ENCODE assay signal across 1 cellular context in the genomic region with DNA sequence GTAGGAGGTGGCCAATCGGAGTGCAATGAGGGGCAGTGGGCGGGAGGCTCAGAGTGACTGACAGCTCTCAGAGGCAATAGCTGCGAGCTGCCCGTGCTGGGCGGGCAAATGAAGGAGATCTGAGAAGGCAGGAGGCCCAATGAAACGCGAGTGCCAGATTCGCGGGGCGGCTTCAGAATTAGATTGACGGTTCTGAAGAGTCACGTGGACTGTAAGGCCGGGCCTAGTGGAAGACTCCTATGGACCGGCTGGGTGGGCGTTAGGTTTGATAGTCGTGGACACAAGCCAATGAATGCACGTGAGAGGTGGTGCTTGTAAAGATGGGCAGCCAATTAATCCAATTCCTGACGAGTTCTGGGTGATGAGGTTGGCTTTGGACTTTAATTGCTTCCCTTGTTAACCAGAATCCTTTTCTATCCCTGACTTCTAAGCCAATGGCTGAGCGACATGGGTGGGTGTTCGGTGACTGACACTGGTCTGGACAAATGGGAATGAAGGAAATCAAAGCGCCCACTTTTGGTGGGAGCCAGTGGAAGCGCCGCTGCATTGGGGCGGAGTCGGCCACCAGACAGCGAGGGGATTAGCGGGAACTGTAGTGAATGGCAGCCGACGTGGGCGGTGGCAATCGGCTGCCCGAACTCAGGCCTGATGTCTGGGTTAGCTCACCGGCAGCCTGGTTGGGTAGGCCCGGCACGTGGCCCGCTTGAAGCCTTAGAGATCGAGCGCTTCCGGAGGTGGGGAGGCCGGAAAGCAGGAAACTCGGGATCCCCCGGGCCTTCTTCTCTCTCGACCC.
TF ChIP-seq lines count a peak whose summit lies in the region.

No MANE protein-coding gene starts in this region.

TF ChIP-seq in HepG2, 621 proteins besides CTCF, POLR2A, EP300 and RAD21 (continues in another document):
- TF ChIP-seq, protein P1, sequence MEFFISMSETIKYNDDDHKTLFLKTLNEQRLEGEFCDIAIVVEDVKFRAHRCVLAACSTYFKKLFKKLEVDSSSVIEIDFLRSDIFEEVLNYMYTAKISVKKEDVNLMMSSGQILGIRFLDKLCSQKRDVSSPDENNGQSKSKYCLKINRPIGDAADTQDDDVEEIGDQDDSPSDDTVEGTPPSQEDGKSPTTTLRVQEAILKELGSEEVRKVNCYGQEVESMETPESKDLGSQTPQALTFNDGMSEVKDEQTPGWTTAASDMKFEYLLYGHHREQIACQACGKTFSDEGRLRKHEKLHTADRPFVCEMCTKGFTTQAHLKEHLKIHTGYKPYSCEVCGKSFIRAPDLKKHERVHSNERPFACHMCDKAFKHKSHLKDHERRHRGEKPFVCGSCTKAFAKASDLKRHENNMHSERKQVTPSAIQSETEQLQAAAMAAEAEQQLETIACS (CRISPR knock-in tag; IDR thresholded peaks at IDR 0.05) = 0 out of 2 replicates have a peak, but pooled peaks have one; percentile 15
- TF ChIP-seq ZNF678 (CRISPR knock-in tag; IDR thresholded peaks at IDR 0.05) (0 out of 2 replicates have a peak, but pooled peaks have one; percentile 31), ZNF598 (CRISPR knock-in tag; IDR thresholded peaks at IDR 0.05; ENCODE audit: borderline replicate concordance) (peak; percentile 72; the same call in 1 of the 2 replicates), ZNF224 (CRISPR knock-in tag; IDR thresholded peaks at IDR 0.05) (peak; percentile 71; the same call in 1 of the 2 replicates), ZNF232 (CRISPR knock-in tag; IDR thresholded peaks at IDR 0.05; ENCODE audit: borderline replicate concordance) (peak; percentile 68; the same call in 1 of the 2 replicates), TAF1 (CRISPR knock-in tag; IDR thresholded peaks at IDR 0.05) (no peak), CCDC6 (CRISPR knock-in tag; IDR thresholded peaks at IDR 0.05) (no peak), CHD2 (IDR thresholded peaks at IDR 0.05; ENCODE audit: low read depth, low read length) (peak; percentile 77), AGO2 (optimal IDR thresholded peaks at IDR 0.05; ENCODE audit: low read depth, low read length) (no peak), RFXANK (CRISPR knock-in tag; IDR thresholded peaks at IDR 0.05) (0 out of 2 replicates have a peak, but pooled peaks have one; percentile 40), ZNF773 (CRISPR knock-in tag; IDR thresholded peaks at IDR 0.05; ENCODE audit: borderline replicate concordance) (no peak), SALL2 (CRISPR knock-in tag; IDR thresholded peaks at IDR 0.05) (0 out of 2 replicates have a peak, but pooled peaks have one; percentile 6), FOXP1 (IDR thresholded peaks at IDR 0.05) (no peak), FOXP1 (CRISPR knock-in tag; IDR thresholded peaks at IDR 0.05) (no peak), ZMYM4 (CRISPR knock-in tag; IDR thresholded peaks at IDR 0.05) (peak; percentile 47), FOXK1 (CRISPR knock-in tag; IDR thresholded peaks at IDR 0.05; ENCODE audit: borderline replicate concordance, low read depth) (peak; percentile 17; the same call in 1 of the 2 replicates), ZNF879 (CRISPR knock-in tag; IDR thresholded peaks at IDR 0.05) (no peak), MYC (CRISPR knock-in tag; IDR thresholded peaks at IDR 0.05; ENCODE audit: borderline replicate concordance) (peak; percentile 60; the same call in 1 of the 2 replicates), KDM5B (CRISPR knock-in tag; IDR thresholded peaks at IDR 0.05; ENCODE audit: borderline replicate concordance) (peak; percentile 24; the same call in 1 of the 2 replicates), NRL (CRISPR knock-in tag; IDR thresholded peaks at IDR 0.05; ENCODE audit: borderline replicate concordance) (peak; percentile 79; the same call in 1 of the 2 replicates), MAFK (conservative IDR thresholded peaks at IDR 0.05 in 1 of 2, IDR thresholded peaks at IDR 0.05 in 1 of 2; ENCODE audit: low read length in 2 of 2) (no peak), CREM (IDR thresholded peaks at IDR 0.05) (peak; percentile 85), CREM (CRISPR knock-in tag; IDR thresholded peaks at IDR 0.05) (no peak), JDP2 (CRISPR knock-in tag; IDR thresholded peaks at IDR 0.05; ENCODE audit: borderline replicate concordance) (no peak), PHB2 (IDR thresholded peaks at IDR 0.05; ENCODE audit: partially characterized antibody) (no peak), ZNF563 (CRISPR knock-in tag; IDR thresholded peaks at IDR 0.05) (peak; percentile 82; the same call in 1 of the 2 replicates)
- TF ChIP-seq, protein P2, sequence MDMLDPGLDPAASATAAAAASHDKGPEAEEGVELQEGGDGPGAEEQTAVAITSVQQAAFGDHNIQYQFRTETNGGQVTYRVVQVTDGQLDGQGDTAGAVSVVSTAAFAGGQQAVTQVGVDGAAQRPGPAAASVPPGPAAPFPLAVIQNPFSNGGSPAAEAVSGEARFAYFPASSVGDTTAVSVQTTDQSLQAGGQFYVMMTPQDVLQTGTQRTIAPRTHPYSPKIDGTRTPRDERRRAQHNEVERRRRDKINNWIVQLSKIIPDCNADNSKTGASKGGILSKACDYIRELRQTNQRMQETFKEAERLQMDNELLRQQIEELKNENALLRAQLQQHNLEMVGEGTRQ (IDR thresholded peaks at IDR 0.05; ENCODE audit: low read depth, low read length) = peak; percentile 92
- TF ChIP-seq, protein P2 (CRISPR knock-in tag; IDR thresholded peaks at IDR 0.05; ENCODE audit: borderline replicate concordance) = peak; percentile 96
- TF ChIP-seq, protein P3, sequence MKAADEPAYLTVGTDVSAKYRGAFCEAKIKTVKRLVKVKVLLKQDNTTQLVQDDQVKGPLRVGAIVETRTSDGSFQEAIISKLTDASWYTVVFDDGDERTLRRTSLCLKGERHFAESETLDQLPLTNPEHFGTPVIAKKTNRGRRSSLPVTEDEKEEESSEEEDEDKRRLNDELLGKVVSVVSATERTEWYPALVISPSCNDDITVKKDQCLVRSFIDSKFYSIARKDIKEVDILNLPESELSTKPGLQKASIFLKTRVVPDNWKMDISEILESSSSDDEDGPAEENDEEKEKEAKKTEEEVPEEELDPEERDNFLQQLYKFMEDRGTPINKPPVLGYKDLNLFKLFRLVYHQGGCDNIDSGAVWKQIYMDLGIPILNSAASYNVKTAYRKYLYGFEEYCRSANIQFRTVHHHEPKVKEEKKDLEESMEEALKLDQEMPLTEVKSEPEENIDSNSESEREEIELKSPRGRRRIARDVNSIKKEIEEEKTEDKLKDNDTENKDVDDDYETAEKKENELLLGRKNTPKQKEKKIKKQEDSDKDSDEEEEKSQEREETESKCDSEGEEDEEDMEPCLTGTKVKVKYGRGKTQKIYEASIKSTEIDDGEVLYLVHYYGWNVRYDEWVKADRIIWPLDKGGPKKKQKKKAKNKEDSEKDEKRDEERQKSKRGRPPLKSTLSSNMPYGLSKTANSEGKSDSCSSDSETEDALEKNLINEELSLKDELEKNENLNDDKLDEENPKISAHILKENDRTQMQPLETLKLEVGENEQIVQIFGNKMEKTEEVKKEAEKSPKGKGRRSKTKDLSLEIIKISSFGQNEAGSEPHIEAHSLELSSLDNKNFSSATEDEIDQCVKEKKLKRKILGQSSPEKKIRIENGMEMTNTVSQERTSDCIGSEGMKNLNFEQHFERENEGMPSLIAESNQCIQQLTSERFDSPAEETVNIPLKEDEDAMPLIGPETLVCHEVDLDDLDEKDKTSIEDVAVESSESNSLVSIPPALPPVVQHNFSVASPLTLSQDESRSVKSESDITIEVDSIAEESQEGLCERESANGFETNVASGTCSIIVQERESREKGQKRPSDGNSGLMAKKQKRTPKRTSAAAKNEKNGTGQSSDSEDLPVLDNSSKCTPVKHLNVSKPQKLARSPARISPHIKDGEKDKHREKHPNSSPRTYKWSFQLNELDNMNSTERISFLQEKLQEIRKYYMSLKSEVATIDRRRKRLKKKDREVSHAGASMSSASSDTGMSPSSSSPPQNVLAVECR (CRISPR knock-in tag; IDR thresholded peaks at IDR 0.05; ENCODE audit: borderline replicate concordance) = peak; percentile 40; the same call in 1 of the 2 replicates
- TF ChIP-seq, protein P4, sequence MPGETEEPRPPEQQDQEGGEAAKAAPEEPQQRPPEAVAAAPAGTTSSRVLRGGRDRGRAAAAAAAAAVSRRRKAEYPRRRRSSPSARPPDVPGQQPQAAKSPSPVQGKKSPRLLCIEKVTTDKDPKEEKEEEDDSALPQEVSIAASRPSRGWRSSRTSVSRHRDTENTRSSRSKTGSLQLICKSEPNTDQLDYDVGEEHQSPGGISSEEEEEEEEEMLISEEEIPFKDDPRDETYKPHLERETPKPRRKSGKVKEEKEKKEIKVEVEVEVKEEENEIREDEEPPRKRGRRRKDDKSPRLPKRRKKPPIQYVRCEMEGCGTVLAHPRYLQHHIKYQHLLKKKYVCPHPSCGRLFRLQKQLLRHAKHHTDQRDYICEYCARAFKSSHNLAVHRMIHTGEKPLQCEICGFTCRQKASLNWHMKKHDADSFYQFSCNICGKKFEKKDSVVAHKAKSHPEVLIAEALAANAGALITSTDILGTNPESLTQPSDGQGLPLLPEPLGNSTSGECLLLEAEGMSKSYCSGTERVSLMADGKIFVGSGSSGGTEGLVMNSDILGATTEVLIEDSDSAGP (CRISPR knock-in tag; IDR thresholded peaks at IDR 0.05; ENCODE audit: borderline replicate concordance) = peak; percentile 58
- TF ChIP-seq, protein P5, sequence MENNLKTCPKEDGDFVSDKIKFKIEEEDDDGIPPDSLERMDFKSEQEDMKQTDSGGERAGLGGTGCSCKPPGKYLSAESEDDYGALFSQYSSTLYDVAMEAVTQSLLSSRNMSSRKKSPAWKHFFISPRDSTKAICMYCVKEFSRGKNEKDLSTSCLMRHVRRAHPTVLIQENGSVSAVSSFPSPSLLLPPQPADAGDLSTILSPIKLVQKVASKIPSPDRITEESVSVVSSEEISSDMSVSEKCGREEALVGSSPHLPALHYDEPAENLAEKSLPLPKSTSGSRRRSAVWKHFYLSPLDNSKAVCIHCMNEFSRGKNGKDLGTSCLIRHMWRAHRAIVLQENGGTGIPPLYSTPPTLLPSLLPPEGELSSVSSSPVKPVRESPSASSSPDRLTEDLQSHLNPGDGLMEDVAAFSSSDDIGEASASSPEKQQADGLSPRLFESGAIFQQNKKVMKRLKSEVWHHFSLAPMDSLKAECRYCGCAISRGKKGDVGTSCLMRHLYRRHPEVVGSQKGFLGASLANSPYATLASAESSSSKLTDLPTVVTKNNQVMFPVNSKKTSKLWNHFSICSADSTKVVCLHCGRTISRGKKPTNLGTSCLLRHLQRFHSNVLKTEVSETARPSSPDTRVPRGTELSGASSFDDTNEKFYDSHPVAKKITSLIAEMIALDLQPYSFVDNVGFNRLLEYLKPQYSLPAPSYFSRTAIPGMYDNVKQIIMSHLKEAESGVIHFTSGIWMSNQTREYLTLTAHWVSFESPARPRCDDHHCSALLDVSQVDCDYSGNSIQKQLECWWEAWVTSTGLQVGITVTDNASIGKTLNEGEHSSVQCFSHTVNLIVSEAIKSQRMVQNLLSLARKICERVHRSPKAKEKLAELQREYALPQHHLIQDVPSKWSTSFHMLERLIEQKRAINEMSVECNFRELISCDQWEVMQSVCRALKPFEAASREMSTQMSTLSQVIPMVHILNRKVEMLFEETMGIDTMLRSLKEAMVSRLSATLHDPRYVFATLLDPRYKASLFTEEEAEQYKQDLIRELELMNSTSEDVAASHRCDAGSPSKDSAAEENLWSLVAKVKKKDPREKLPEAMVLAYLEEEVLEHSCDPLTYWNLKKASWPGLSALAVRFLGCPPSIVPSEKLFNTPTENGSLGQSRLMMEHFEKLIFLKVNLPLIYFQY (CRISPR knock-in tag; IDR thresholded peaks at IDR 0.05; ENCODE audit: borderline replicate concordance) = 0 out of 2 replicates have a peak, but pooled peaks have one; percentile 34
- TF ChIP-seq, protein P6, sequence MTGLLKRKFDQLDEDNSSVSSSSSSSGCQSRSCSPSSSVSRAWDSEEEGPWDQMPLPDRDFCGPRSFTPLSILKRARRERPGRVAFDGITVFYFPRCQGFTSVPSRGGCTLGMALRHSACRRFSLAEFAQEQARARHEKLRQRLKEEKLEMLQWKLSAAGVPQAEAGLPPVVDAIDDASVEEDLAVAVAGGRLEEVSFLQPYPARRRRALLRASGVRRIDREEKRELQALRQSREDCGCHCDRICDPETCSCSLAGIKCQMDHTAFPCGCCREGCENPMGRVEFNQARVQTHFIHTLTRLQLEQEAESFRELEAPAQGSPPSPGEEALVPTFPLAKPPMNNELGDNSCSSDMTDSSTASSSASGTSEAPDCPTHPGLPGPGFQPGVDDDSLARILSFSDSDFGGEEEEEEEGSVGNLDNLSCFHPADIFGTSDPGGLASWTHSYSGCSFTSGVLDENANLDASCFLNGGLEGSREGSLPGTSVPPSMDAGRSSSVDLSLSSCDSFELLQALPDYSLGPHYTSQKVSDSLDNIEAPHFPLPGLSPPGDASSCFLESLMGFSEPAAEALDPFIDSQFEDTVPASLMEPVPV (CRISPR knock-in tag; IDR thresholded peaks at IDR 0.05) = peak; percentile 76
- TF ChIP-seq, protein P7, sequence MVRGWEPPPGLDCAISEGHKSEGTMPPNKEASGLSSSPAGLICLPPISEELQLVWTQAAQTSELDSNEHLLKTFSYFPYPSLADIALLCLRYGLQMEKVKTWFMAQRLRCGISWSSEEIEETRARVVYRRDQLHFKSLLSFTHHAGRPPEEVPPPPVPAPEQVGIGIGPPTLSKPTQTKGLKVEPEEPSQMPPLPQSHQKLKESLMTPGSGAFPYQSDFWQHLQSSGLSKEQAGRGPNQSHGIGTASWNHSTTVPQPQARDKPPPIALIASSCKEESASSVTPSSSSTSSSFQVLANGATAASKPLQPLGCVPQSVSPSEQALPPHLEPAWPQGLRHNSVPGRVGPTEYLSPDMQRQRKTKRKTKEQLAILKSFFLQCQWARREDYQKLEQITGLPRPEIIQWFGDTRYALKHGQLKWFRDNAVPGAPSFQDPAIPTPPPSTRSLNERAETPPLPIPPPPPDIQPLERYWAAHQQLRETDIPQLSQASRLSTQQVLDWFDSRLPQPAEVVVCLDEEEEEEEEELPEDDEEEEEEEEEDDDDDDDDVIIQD (CRISPR knock-in tag; IDR thresholded peaks at IDR 0.05; ENCODE audit: low read depth) = peak; percentile 53; the same call in 1 of the 2 replicates
- TF ChIP-seq, protein P8, sequence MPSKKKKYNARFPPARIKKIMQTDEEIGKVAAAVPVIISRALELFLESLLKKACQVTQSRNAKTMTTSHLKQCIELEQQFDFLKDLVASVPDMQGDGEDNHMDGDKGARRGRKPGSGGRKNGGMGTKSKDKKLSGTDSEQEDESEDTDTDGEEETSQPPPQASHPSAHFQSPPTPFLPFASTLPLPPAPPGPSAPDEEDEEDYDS (CRISPR knock-in tag; IDR thresholded peaks at IDR 0.05) = no peak; the same call in 1 of the 2 replicates
- TF ChIP-seq, protein P9, sequence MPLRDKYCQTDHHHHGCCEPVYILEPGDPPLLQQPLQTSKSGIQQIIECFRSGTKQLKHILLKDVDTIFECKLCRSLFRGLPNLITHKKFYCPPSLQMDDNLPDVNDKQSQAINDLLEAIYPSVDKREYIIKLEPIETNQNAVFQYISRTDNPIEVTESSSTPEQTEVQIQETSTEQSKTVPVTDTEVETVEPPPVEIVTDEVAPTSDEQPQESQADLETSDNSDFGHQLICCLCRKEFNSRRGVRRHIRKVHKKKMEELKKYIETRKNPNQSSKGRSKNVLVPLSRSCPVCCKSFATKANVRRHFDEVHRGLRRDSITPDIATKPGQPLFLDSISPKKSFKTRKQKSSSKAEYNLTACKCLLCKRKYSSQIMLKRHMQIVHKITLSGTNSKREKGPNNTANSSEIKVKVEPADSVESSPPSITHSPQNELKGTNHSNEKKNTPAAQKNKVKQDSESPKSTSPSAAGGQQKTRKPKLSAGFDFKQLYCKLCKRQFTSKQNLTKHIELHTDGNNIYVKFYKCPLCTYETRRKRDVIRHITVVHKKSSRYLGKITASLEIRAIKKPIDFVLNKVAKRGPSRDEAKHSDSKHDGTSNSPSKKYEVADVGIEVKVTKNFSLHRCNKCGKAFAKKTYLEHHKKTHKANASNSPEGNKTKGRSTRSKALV (CRISPR knock-in tag; IDR thresholded peaks at IDR 0.05) = 0 out of 2 replicates have a peak, but pooled peaks have one; percentile 31
